In genomic region chr13:107266657-107267056, GRCh38 we compare ENCODE assay signal across 22 cellular contexts.
"Had no signal": no experiment of that assay in that cellular context is flagged by ENCODE, and none has a peak within 500 bp of the region (broad histone marks: within the 10 kb centered on the region; RNA-seq: fewer than 3 reads in every experiment).

No MANE protein-coding gene starts in this region.

- ATAC-seq: activated CD8-positive, alpha-beta T cell treated with anti-CD3 and anti-CD28 coated beads, Interleukin-2, amount 10 ng/mL, durations not matched to agents 7 days and 5 days; effector memory CD8-positive, alpha-beta T cell; left ventricle myocardium superior; natural killer cell; right cardiac atrium had no signal

- H3K27ac ChIP-seq: hepatocyte, tibial nerve, vagina had no signal

- H3K36me3 ChIP-seq: tibial nerve, vagina had no signal

- H3K27me3 ChIP-seq: hepatocyte, tibial nerve, vagina had no signal

- DNase-seq: activated B cell treated with CpG ODN at 0.5 μM for 24 hours; activated CD4-positive, alpha-beta T cell treated with anti-CD3 and anti-CD28 coated beads for 48 hours; activated CD8-positive, alpha-beta memory T cell treated with anti-CD3 and anti-CD28 coated beads, Interleukin-2, amount 50 U/mL, for 4 hours; activated CD8-positive, alpha-beta T cell treated with anti-CD3 and anti-CD28 coated beads, Interleukin-2, amount 10 ng/mL, durations not matched to agents 7 days and 5 days; activated effector memory CD4-positive, alpha-beta T cell treated with anti-CD3 and anti-CD28 coated beads, Interleukin-2, amount 50 U/mL, for 16 hours; activated T-cell treated with anti-CD3 and anti-CD28 coated beads, Interleukin-2, amount 50 U/mL, for 48 hours; anterior cingulate cortex; cerebellar nuclear complex; dermis blood vessel endothelial cell; effector memory CD8-positive, alpha-beta T cell; kidney glomerular epithelial cell; left ventricle myocardium superior; natural killer cell; right cardiac atrium; stimulated activated CD4-positive, alpha-beta T cell treated with anti-CD3 and anti-CD28 coated beads, Interleukin-4, amount 100 ng/mL, for 4 hours; stimulated activated CD8-positive, alpha-beta memory T cell treated with anti-CD3 and anti-CD28 coated beads, Interleukin-4, amount 100 ng/mL, for 48 hours; stimulated activated naive CD4-positive, alpha-beta T cell treated with Interleukin-2 at 50 U/mL for 16 hours; substantia nigra had no signal

- H3K9me3 ChIP-seq: tibial nerve, vagina had no signal

- H3K4me1 ChIP-seq: tibial nerve, vagina had no signal

- H3K4me3 ChIP-seq: hepatocyte, smooth muscle cell, tibial nerve, vagina had no signal
